ENCODE assay signal across 1 cellular context in the genomic region with DNA sequence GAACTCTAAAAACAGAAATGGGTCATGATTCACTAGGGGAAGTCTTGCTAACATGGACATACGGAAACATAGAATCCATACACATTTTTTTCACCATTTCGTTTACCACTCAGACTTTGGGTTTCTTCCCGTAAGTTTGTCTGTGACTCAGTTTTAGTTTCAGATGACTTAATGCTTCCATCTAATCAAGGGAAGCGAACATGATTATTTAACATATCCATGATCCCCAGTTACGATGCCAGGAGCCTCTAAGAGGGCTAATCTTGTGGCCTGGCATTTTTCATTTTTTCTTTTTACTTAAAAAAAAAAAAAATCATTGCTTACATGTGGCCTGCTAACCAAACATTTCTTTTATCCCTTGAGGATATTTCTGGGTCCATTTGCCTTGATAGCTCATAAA.
TF ChIP-seq lines count a peak whose summit lies in the region.

No MANE protein-coding gene starts in this region.

TF ChIP-seq in GM23338, 12 proteins besides CTCF, POLR2A, EP300 and RAD21 (continued from another document):
- TF ChIP-seq ZNF462 (CRISPR knock-in tag; IDR thresholded peaks at IDR 0.05) (no peak), POLR2AphosphoS5 (IDR thresholded peaks at IDR 0.05; ENCODE audit: low read depth) (no peak), JUNB (IDR thresholded peaks at IDR 0.05; ENCODE audit: unreplicated experiment) (no peak), ZNF114 (CRISPR knock-in tag; IDR thresholded peaks at IDR 0.05) (no peak)
- TF ChIP-seq, protein P1, sequence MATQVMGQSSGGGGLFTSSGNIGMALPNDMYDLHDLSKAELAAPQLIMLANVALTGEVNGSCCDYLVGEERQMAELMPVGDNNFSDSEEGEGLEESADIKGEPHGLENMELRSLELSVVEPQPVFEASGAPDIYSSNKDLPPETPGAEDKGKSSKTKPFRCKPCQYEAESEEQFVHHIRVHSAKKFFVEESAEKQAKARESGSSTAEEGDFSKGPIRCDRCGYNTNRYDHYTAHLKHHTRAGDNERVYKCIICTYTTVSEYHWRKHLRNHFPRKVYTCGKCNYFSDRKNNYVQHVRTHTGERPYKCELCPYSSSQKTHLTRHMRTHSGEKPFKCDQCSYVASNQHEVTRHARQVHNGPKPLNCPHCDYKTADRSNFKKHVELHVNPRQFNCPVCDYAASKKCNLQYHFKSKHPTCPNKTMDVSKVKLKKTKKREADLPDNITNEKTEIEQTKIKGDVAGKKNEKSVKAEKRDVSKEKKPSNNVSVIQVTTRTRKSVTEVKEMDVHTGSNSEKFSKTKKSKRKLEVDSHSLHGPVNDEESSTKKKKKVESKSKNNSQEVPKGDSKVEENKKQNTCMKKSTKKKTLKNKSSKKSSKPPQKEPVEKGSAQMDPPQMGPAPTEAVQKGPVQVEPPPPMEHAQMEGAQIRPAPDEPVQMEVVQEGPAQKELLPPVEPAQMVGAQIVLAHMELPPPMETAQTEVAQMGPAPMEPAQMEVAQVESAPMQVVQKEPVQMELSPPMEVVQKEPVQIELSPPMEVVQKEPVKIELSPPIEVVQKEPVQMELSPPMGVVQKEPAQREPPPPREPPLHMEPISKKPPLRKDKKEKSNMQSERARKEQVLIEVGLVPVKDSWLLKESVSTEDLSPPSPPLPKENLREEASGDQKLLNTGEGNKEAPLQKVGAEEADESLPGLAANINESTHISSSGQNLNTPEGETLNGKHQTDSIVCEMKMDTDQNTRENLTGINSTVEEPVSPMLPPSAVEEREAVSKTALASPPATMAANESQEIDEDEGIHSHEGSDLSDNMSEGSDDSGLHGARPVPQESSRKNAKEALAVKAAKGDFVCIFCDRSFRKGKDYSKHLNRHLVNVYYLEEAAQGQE (IDR thresholded peaks at IDR 0.05; ENCODE audit: unreplicated experiment), result no peak
